Comparison of ENCODE assay signal across 29 cellular contexts in the genomic region with DNA sequence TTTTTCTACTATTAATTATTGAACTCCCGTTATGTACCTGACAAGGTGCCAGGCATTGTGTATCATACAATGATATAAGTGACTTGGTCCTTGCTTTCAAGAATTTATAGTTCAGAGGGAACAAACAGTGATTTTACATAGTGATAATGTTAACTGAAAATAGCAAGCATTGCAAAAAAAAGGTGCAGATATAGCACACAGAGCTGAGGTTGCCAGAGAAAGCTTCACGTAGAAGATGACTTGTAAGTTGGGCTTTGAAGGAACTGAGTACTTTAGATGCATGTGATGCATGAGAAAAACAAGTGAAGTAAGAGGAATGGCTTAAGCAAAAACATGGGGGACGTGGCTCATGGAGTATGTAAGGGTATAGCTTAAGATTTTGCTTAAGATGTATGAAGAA.
"Had no signal": no experiment of that assay in that cellular context is flagged by ENCODE, and none has a peak within 500 bp of the region (broad histone marks: within the 10 kb centered on the region; RNA-seq: fewer than 3 reads in every experiment).

No MANE protein-coding gene starts in this region.

- H3K4me1 ChIP-seq: adrenal gland, ascending aorta, breast epithelium, colonic mucosa had no signal

- H3K27ac ChIP-seq: adrenal gland, ascending aorta, breast epithelium, cardiac muscle cell, colonic mucosa, WERI-Rb-1 had no signal

- ATAC-seq: activated CD4-positive, CD25-positive, alpha-beta regulatory T cell treated with anti-CD3 and anti-CD28 coated beads, Interleukin-2, amount 50 U/mL, for 24 hours; activated CD8-positive, alpha-beta T cell treated with anti-CD3 and anti-CD28 coated beads for 36 hours; activated naive CD8-positive, alpha-beta T cell treated with anti-CD3 and anti-CD28 coated beads, Interleukin-2, amount 50 U/mL, for 24 hours; activated T-cell treated with anti-CD3 and anti-CD28 coated beads, Interleukin-2, amount 50 U/mL, for 4 hours; activated T-helper 17 cell treated with anti-CD3 and anti-CD28 coated beads, Interleukin-2, amount 50 U/mL, for 72 hours; esophagus mucosa; T-helper 17 cell had no signal

- H3K36me3 ChIP-seq: adrenal gland, ascending aorta, breast epithelium, cardiac muscle cell, colonic mucosa, WERI-Rb-1 had no signal

- DNase-seq: activated B cell treated with CpG ODN at 0.5 μM for 24 hours; activated CD4-positive, alpha-beta T cell treated with anti-CD3 and anti-CD28 coated beads for 48 hours; activated CD4-positive, alpha-beta T cell treated with anti-CD3 and anti-CD28 coated beads, Interleukin-2, amount 50 U/mL, for 1 hour; activated CD4-positive, alpha-beta T cell treated with anti-CD3 and anti-CD28 coated beads, Interleukin-2, amount 50 U/mL, for 48 hours; activated CD8-positive, alpha-beta memory T cell treated with anti-CD3 and anti-CD28 coated beads for 24 hours; activated CD8-positive, alpha-beta T cell treated with anti-CD3 and anti-CD28 coated beads for 36 hours; activated effector memory CD4-positive, alpha-beta T cell treated with Interleukin-2 at 50 U/mL for 16 hours; activated naive CD4-positive, alpha-beta T cell treated with anti-CD3 and anti-CD28 coated beads for 36 hours; activated naive CD8-positive, alpha-beta T cell treated with anti-CD3 and anti-CD28 coated beads for 36 hours; activated naive CD8-positive, alpha-beta T cell treated with anti-CD3 and anti-CD28 coated beads, Interleukin-2, amount 50 U/mL, for 24 hours; activated T-cell treated with anti-CD3 and anti-CD28 coated beads, Interleukin-2, amount 50 U/mL, for 4 hours; adrenal gland; amygdala; central memory CD4-positive, alpha-beta T cell; cerebellar nuclear complex; colonic mucosa; effector memory CD4-positive, alpha-beta T cell; endodermal cell; foreskin fibroblast; head of caudate nucleus; T-helper 17 cell; T1000; WERI-Rb-1 had no signal

- H3K9me3 ChIP-seq: adrenal gland, ascending aorta, breast epithelium, colonic mucosa had no signal

- H3K27me3 ChIP-seq: adrenal gland, ascending aorta, breast epithelium, cardiac muscle cell, colonic mucosa had no signal

- H3K4me3 ChIP-seq: adrenal gland, ascending aorta, breast epithelium, cardiac muscle cell, colonic mucosa had no signal
